Comparison of ENCODE assay signal across 18 cellular contexts in genomic region chr3:56356820-56357219, GRCh38.
"Had no signal": no experiment of that assay in that cellular context is flagged by ENCODE, and none has a peak within 500 bp of the region (broad histone marks: within the 10 kb centered on the region; RNA-seq: fewer than 3 reads in every experiment).

No MANE protein-coding gene starts in this region.

- DNase-seq: IMR-90, Karpas-422, KG1, MM.1S, NCI-H1092 treated with DMSO at 0.1 percent for 48 hours, NCI-H1436, NCI-H2081 treated with DMSO at 0.1 percent for 48 hours, NCI-H2171, NCI-H226, NCI-H446, NCI-H510A, NCI-H524 treated with DMSO at 0.1 percent for 48 hours, NCI-H774, Right ventricle myocardium superior, RPMI8226, SIG-M5 had no signal

- H3K9me3 ChIP-seq: SJSA1 had no signal

- H3K36me3 ChIP-seq: SJSA1 had no signal

- H3K4me3 ChIP-seq: SJSA1, SK-N-MC had no signal

- H3K4me1 ChIP-seq: SJSA1 had no signal

- H3K27me3 ChIP-seq: SJSA1 had no signal

- H3K27ac ChIP-seq: SJSA1, SK-N-MC had no signal
